17 cellular contexts compared by ENCODE assay signal in the genomic region with DNA sequence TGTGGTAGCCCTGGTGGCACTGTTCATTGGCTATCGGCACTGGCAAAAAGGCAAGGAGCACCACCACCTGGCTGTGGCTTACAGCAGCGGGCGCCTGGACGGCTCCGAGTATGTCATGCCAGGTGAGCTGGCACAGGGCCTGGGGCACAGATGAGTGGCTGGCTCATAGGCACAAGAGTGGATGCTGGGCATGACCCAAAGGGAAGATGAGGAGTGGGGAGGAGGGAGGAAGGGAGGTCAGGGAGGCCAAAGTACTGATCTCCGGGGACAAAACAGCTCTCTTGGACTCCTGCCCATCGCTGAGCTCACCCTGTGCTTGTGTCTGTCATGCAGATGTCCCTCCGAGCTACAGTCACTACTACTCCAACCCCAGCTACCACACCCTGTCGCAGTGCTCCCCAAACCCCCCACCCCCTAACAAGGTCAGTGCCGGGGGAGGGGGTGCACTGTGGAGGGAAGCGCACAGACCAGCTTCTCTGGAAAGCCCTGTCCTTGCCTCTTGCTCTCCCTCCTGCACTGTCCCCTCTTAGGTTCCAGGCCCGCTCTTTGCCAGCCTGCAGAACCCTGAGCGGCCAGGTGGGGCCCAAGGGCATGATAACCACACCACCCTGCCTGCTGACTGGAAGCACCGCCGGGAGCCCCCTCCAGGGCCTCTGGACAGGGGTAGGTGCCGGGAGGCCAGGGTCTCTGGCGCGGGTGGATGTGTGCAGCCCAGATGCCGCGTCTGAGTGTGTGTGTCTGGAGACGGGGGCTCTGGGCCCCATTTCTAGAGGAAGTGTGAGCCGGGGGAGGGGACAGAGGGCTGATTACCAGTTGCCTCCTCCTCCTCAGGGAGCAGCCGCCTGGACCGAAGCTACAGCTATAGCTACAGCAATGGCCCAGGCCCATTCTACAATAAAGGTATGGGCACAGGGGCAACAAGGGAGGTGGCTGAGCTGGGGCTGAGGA. TPM values are rescaled to one million over a fixed set of nuclear protein-coding genes. Genes with fewer than 3 reads are reported as not detected.
A peak's percentile ranks its signal among the peaks of the same experiment; 100 is the strongest.
DNase-seq lines count a peak whose midpoint lies in the region; ATAC-seq and TF ChIP-seq lines count a peak whose summit lies in the region.
"Had no signal": no experiment of that assay in that cellular context is flagged by ENCODE, and none has a peak within 500 bp of the region (broad histone marks: within the 10 kb centered on the region; RNA-seq: fewer than 3 reads in every experiment).

No MANE protein-coding gene starts in this region.

- peaks cover 64% of the 10 kb centered on the region for H3K36me3 ChIP-seq in RWPE2 (ENCODE audit: low read depth)

- no peaks in the 10 kb centered on the region for H3K36me3 Mint-ChIP-seq in natural killer cell treated with Interleukin-12 subunit alpha and Interleukin-12 subunit beta and Interleukin-15 and Interleukin-18, amount 100 ng/mL, for 72 hours
- H3K36me3 Mint-ChIP-seq in natural killer cell, result no peaks in the 10 kb centered on the region
- no peaks in the 10 kb centered on the region for H3K36me3 Mint-ChIP-seq in stimulated activated naive B cell treated with anti-CD40 and anti-IgM and Interleukin-4, amounts not matched to agents 10 μg/mL and 1 μg/mL and 100 μg/mL, for 72 hours
- H3K36me3 Mint-ChIP-seq: activated naive CD4-positive, alpha-beta T cell treated with anti-CD3 and anti-CD28 coated beads, Interleukin-2, amount 50 U/mL, for 72 hours; naive thymus-derived CD8-positive, alpha-beta T cell had no signal

- H3K4me3 ChIP-seq in RWPE2 (ENCODE audit: severe bottlenecking), result no peak overlapping the region
- H3K4me3 ChIP-seq: tibial nerve had no signal

- no peaks in the 10 kb centered on the region for H3K9me3 Mint-ChIP-seq in natural killer cell treated with Interleukin-12 subunit alpha and Interleukin-12 subunit beta and Interleukin-15 and Interleukin-18, amount 100 ng/mL, for 72 hours
- H3K9me3 Mint-ChIP-seq in natural killer cell, result no peaks in the 10 kb centered on the region
- H3K9me3 Mint-ChIP-seq in stimulated activated naive B cell treated with anti-CD40 and anti-IgM and Interleukin-4, amounts not matched to agents 10 μg/mL and 1 μg/mL and 100 μg/mL, for 72 hours, result no peaks in the 10 kb centered on the region
- H3K9me3 Mint-ChIP-seq: activated naive CD4-positive, alpha-beta T cell treated with anti-CD3 and anti-CD28 coated beads, Interleukin-2, amount 50 U/mL, for 72 hours had no signal

- DNase-seq in natural killer cell treated with Interleukin-12 subunit alpha and Interleukin-12 subunit beta and Interleukin-15 and Interleukin-18, amount 100 ng/mL, for 72 hours (ENCODE audit: low spot score), result no peak
- DNase-seq in natural killer cell (no peak), RWPE2 (ENCODE audit: low spot score) (no peak), left kidney (ENCODE audit: low read depth, low spot score) (peak; percentile 78)
- DNase-seq in stimulated activated naive B cell treated with anti-CD40 and anti-IgM and Interleukin-4, amounts not matched to agents 10 μg/mL and 1 μg/mL and 100 μg/mL, for 72 hours, result no peak
- DNase-seq: ACHN; cerebellar nuclear complex; DND-41; MV-4-11; naive thymus-derived CD8-positive, alpha-beta T cell had no signal

- TF ChIP-seq CTCF in natural killer cell (IDR thresholded peaks at IDR 0.05) (no peak), RWPE2 (IDR thresholded peaks at IDR 0.05; ENCODE audit: poor library complexity, severe bottlenecking) (peak; percentile 15)

- no peaks in the 10 kb centered on the region for H3K27me3 ChIP-seq in RWPE2 (ENCODE audit: insufficient read depth, poor library complexity, severe bottlenecking)

- H3K4me3 Mint-ChIP-seq in natural killer cell treated with Interleukin-12 subunit alpha and Interleukin-12 subunit beta and Interleukin-15 and Interleukin-18, amount 100 ng/mL, for 72 hours, result no peak overlapping the region
- no peak overlapping the region for H3K4me3 Mint-ChIP-seq in natural killer cell
- no peak overlapping the region for H3K4me3 Mint-ChIP-seq in stimulated activated naive B cell treated with anti-CD40 and anti-IgM and Interleukin-4, amounts not matched to agents 10 μg/mL and 1 μg/mL and 100 μg/mL, for 72 hours
- H3K4me3 Mint-ChIP-seq: naive thymus-derived CD8-positive, alpha-beta T cell had no signal

- no peak overlapping the region for H3K27ac Mint-ChIP-seq in natural killer cell treated with Interleukin-12 subunit alpha and Interleukin-12 subunit beta and Interleukin-15 and Interleukin-18, amount 100 ng/mL, for 72 hours
- no peak overlapping the region for H3K27ac Mint-ChIP-seq in natural killer cell
- H3K27ac Mint-ChIP-seq in stimulated activated naive B cell treated with anti-CD40 and anti-IgM and Interleukin-4, amounts not matched to agents 10 μg/mL and 1 μg/mL and 100 μg/mL, for 72 hours, result no peak overlapping the region

- H3K4me1 ChIP-seq in RWPE2 (ENCODE audit: insufficient read depth, poor library complexity, severe bottlenecking), result no peaks in the 10 kb centered on the region

- H3K27ac ChIP-seq in RWPE2 (ENCODE audit: poor library complexity, severe bottlenecking), result no peak overlapping the region
- H3K27ac ChIP-seq: tibial nerve had no signal

- intact Hi-C loops in natural killer cell (cut with micrococcal nuclease), result no loop called here

- no peaks in the 10 kb centered on the region for H3K4me1 Mint-ChIP-seq in natural killer cell treated with Interleukin-12 subunit alpha and Interleukin-12 subunit beta and Interleukin-15 and Interleukin-18, amount 100 ng/mL, for 72 hours (ENCODE audit: low read depth in 2 of 2)
- peaks cover 0 to 3% of the 10 kb centered on the region in 2 donors for H3K4me1 Mint-ChIP-seq in natural killer cell
- H3K4me1 Mint-ChIP-seq in stimulated activated naive B cell treated with anti-CD40 and anti-IgM and Interleukin-4, amounts not matched to agents 10 μg/mL and 1 μg/mL and 100 μg/mL, for 72 hours, result peaks cover 0 to 3% of the 10 kb centered on the region in 2 donors

- peaks cover 12 to 26% of the 10 kb centered on the region in 2 donors for H3K27me3 Mint-ChIP-seq in natural killer cell treated with Interleukin-12 subunit alpha and Interleukin-12 subunit beta and Interleukin-15 and Interleukin-18, amount 100 ng/mL, for 72 hours
- peaks cover 10 to 14% of the 10 kb centered on the region in 2 donors for H3K27me3 Mint-ChIP-seq in natural killer cell (ENCODE audit: low read depth in 2 of 2)
- peaks cover 28 to 46% of the 10 kb centered on the region in 2 donors for H3K27me3 Mint-ChIP-seq in stimulated activated naive B cell treated with anti-CD40 and anti-IgM and Interleukin-4, amounts not matched to agents 10 μg/mL and 1 μg/mL and 100 μg/mL, for 72 hours

- peak; percentile 2 to 5 for ATAC-seq in natural killer cell treated with Interleukin-12 subunit alpha and Interleukin-12 subunit beta and Interleukin-15 and Interleukin-18, amount 100 ng/mL, for 72 hours
- ATAC-seq in natural killer cell (no peak), RWPE2 (ENCODE audit: low read depth) (no peak), HG02798 (IDR thresholded peaks at IDR 0.05; ENCODE audit: poor library complexity, unreplicated experiment) (no peak), HG03175 (IDR thresholded peaks at IDR 0.05; ENCODE audit: unreplicated experiment) (no peak), HG03432 (IDR thresholded peaks at IDR 0.05; ENCODE audit: unreplicated experiment) (no peak)
- no peak for ATAC-seq in stimulated activated naive B cell treated with anti-CD40 and anti-IgM and Interleukin-4, amounts not matched to agents 10 μg/mL and 1 μg/mL and 100 μg/mL, for 72 hours (replicated peaks)
- ATAC-seq: activated naive CD4-positive, alpha-beta T cell treated with anti-CD3 and anti-CD28 coated beads, Interleukin-2, amount 50 U/mL, for 72 hours; naive thymus-derived CD8-positive, alpha-beta T cell had no signal

- H3K9me3 ChIP-seq in RWPE2 (ENCODE audit: severe bottlenecking), result peaks cover under 1% of the 10 kb centered on the region

RNA-seq across cellular contexts. Expression of gene LRRC71, which starts 7.3 kb away (rescaled TPM):
- total RNA-seq in natural killer cell treated with Interleukin-12 subunit alpha and Interleukin-12 subunit beta and Interleukin-15 and Interleukin-18, amount 100 ng/mL, for 72 hours, result not detected
- not detected for total RNA-seq in natural killer cell
- total RNA-seq: activated naive CD4-positive, alpha-beta T cell treated with anti-CD3 and anti-CD28 coated beads, Interleukin-2, amount 50 U/mL, for 72 hours; naive thymus-derived CD8-positive, alpha-beta T cell; skeletal muscle tissue; T-helper 2 cell treated with Interferon-gamma antibody and Interleukin-4, amounts not matched to agents 100 ng/mL and 5 ng/mL, for 36 hours had no signal

RNA-seq across cellular contexts. Expression of gene PEAR1, which starts 19.6 kb away (rescaled TPM):
- total RNA-seq in natural killer cell treated with Interleukin-12 subunit alpha and Interleukin-12 subunit beta and Interleukin-15 and Interleukin-18, amount 100 ng/mL, for 72 hours, result under 1 TPM in 1 of 2 donors, not detected in 1; 0.64 TPM
- total RNA-seq in natural killer cell, result 1 to 10 TPM in 1 of 3 donors, under 1 TPM in 2; 0.52 to 1.4 (median 0.80) TPM

RNA-seq across cellular contexts. Expression of gene NTRK1, which starts 52.5 kb away (rescaled TPM):
- 1 to 10 TPM; 1.4 to 8.1 TPM for total RNA-seq in natural killer cell treated with Interleukin-12 subunit alpha and Interleukin-12 subunit beta and Interleukin-15 and Interleukin-18, amount 100 ng/mL, for 72 hours
- 10 to 100 TPM in 1 of 3 donors, 1 to 10 TPM in 2; 1.7 to 16.7 (median 2.4) TPM for total RNA-seq in natural killer cell
- total RNA-seq: naive thymus-derived CD8-positive, alpha-beta T cell had no signal

RNA-seq across cellular contexts. Expression of gene INSRR, which starts 54.2 kb away (rescaled TPM):
- total RNA-seq in natural killer cell treated with Interleukin-12 subunit alpha and Interleukin-12 subunit beta and Interleukin-15 and Interleukin-18, amount 100 ng/mL, for 72 hours, result under 1 TPM; 0.14 TPM
- total RNA-seq in natural killer cell, result under 1 TPM; 0.10 to 0.18 (median 0.14) TPM
- total RNA-seq: naive thymus-derived CD8-positive, alpha-beta T cell had no signal

Comparison
In these comparisons a context has a peak if more than half of its experiments do, and no peak if none do; other contexts are left out.
1. ATAC-seq: peak in natural killer cell treated with Interleukin-12 subunit alpha and Interleukin-12 subunit beta and Interleukin-15 and Interleukin-18, amount 100 ng/mL, for 72 hours (2 of 2); none in natural killer cell (0 of 3), RWPE2 (single experiment), stimulated activated naive B cell treated with anti-CD40 and anti-IgM and Interleukin-4, amounts not matched to agents 10 μg/mL and 1 μg/mL and 100 μg/mL, for 72 hours (0 of 2), HG02798 (single experiment), HG03175 (single experiment) and HG03432 (single experiment).